In genomic region chr11:67370351-67371076, GRCh38 we compare ENCODE assay signal across 1 cellular context.
TF ChIP-seq lines count a peak whose summit lies in the region.

No MANE protein-coding gene starts in this region.

TF ChIP-seq in A549, 52 proteins besides CTCF, POLR2A, EP300 and RAD21 (continued from another document):
- TF ChIP-seq, protein P1, sequence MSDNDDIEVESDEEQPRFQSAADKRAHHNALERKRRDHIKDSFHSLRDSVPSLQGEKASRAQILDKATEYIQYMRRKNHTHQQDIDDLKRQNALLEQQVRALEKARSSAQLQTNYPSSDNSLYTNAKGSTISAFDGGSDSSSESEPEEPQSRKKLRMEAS (IDR thresholded peaks at IDR 0.05): peak; percentile 30
